In the genomic region with DNA sequence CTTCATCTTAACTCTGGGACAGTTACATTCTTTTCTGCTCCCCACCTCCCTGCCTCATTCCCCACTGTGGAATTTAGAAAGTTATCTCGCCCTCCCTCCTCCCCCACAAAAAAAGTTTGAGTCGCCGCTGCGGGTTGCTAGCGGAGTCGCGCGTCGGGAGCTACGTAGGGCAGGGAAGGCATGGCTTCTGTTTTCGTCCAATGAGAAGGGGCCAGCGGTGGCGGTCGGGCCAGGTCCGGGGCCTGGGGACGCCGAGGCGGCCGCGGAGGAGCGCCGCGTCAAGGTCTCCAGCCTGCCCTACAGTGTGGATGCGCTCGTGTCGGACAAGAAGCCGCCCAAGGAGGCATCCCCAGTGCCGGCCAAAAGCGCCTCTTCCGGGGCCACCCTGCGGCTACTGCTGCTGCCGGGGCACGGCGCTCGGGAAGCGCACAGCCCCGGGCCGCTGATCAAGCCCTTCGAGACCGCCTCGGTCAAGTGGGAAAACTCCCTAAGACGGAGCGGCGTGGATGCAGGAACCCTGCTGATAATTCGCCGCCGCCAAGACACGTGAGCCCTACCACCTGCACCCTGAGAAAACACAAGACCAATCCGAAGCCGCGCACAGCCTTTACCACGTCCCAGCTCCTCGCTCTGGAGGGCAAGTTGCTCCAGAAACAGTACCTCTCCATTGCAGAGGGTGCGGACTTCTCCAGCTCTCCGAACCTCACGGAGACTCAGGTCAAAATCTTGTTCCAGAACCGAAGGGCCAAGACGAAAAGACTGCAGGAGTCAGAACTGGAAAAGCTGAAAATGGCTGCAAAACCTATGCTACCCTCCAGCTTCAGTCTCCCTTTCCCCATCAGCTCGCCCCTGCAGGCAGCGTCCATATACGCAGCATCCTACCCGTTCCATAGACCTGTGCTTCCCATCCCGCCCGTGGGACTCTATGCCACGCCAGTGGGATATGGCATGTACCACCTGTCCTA, we compare ENCODE assay signal across 1 cellular context.
TF ChIP-seq lines count a peak whose summit lies in the region.

No MANE protein-coding gene starts in this region.

TF ChIP-seq in WTC11, 78 proteins besides CTCF, POLR2A, EP300 and RAD21 (continued from another document and continues in another):
- TF ChIP-seq ARID4B (CRISPR knock-in tag; IDR thresholded peaks at IDR 0.05; ENCODE audit: borderline replicate concordance) (peak; percentile 76; the same call in 1 of the 2 replicates), NR2C2 (CRISPR knock-in tag; IDR thresholded peaks at IDR 0.05) (no peak), NFE2L1 (CRISPR knock-in tag; IDR thresholded peaks at IDR 0.05) (peak; percentile 36; the same call in 1 of the 2 replicates), MYBL2 (CRISPR knock-in tag; IDR thresholded peaks at IDR 0.05) (peak; percentile 80), EMX1 (CRISPR knock-in tag; IDR thresholded peaks at IDR 0.05) (no peak), ETV6 (CRISPR knock-in tag; IDR thresholded peaks at IDR 0.05) (peak; percentile 75; the same call in 1 of the 2 replicates), ZNF425 (CRISPR knock-in tag; conservative IDR thresholded peaks at IDR 0.05) (no peak), CBFB (CRISPR knock-in tag; IDR thresholded peaks at IDR 0.05; ENCODE audit: low read depth) (no peak), GTF2I (CRISPR knock-in tag; conservative IDR thresholded peaks at IDR 0.05) (no peak), FOXP1 (CRISPR knock-in tag; IDR thresholded peaks at IDR 0.05; ENCODE audit: borderline replicate concordance) (peak; percentile 78), ATF2 (CRISPR knock-in tag; IDR thresholded peaks at IDR 0.05; ENCODE audit: borderline replicate concordance, low read depth) (no peak), ZNF121 (CRISPR knock-in tag; IDR thresholded peaks at IDR 0.05) (no peak), PREB (CRISPR knock-in tag; IDR thresholded peaks at IDR 0.05; ENCODE audit: borderline replicate concordance) (no peak), RELA (CRISPR knock-in tag; IDR thresholded peaks at IDR 0.05; ENCODE audit: borderline replicate concordance) (no peak), USF1 (CRISPR knock-in tag; IDR thresholded peaks at IDR 0.05) (peak; percentile 78), SP1 (CRISPR knock-in tag; conservative IDR thresholded peaks at IDR 0.05) (peak; percentile 47), IRF2 (CRISPR knock-in tag; IDR thresholded peaks at IDR 0.05; ENCODE audit: borderline replicate concordance, low read depth) (0 out of 2 replicates have a peak, but pooled peaks have one; percentile 35), NFATC4 (CRISPR knock-in tag; IDR thresholded peaks at IDR 0.05) (no peak), ZSCAN18 (CRISPR knock-in tag; IDR thresholded peaks at IDR 0.05) (no peak), MXD4 (CRISPR knock-in tag; IDR thresholded peaks at IDR 0.05; ENCODE audit: borderline replicate concordance) (no peak), ATF6 (CRISPR knock-in tag; IDR thresholded peaks at IDR 0.05) (no peak)
- TF ChIP-seq, protein P1, sequence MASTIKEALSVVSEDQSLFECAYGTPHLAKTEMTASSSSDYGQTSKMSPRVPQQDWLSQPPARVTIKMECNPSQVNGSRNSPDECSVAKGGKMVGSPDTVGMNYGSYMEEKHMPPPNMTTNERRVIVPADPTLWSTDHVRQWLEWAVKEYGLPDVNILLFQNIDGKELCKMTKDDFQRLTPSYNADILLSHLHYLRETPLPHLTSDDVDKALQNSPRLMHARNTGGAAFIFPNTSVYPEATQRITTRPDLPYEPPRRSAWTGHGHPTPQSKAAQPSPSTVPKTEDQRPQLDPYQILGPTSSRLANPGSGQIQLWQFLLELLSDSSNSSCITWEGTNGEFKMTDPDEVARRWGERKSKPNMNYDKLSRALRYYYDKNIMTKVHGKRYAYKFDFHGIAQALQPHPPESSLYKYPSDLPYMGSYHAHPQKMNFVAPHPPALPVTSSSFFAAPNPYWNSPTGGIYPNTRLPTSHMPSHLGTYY (CRISPR knock-in tag; IDR thresholded peaks at IDR 0.05), result 0 out of 2 replicates have a peak, but pooled peaks have one; percentile 11
- TF ChIP-seq, protein P2, sequence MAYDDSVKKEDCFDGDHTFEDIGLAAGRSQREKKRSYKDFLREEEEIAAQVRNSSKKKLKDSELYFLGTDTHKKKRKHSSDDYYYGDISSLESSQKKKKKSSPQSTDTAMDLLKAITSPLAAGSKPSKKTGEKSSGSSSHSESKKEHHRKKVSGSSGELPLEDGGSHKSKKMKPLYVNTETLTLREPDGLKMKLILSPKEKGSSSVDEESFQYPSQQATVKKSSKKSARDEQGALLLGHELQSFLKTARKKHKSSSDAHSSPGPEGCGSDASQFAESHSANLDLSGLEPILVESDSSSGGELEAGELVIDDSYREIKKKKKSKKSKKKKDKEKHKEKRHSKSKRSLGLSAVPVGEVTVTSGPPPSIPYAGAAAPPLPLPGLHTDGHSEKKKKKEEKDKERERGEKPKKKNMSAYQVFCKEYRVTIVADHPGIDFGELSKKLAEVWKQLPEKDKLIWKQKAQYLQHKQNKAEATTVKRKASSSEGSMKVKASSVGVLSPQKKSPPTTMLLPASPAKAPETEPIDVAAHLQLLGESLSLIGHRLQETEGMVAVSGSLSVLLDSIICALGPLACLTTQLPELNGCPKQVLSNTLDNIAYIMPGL (CRISPR knock-in tag; IDR thresholded peaks at IDR 0.05), result no peak
- TF ChIP-seq, protein P3, sequence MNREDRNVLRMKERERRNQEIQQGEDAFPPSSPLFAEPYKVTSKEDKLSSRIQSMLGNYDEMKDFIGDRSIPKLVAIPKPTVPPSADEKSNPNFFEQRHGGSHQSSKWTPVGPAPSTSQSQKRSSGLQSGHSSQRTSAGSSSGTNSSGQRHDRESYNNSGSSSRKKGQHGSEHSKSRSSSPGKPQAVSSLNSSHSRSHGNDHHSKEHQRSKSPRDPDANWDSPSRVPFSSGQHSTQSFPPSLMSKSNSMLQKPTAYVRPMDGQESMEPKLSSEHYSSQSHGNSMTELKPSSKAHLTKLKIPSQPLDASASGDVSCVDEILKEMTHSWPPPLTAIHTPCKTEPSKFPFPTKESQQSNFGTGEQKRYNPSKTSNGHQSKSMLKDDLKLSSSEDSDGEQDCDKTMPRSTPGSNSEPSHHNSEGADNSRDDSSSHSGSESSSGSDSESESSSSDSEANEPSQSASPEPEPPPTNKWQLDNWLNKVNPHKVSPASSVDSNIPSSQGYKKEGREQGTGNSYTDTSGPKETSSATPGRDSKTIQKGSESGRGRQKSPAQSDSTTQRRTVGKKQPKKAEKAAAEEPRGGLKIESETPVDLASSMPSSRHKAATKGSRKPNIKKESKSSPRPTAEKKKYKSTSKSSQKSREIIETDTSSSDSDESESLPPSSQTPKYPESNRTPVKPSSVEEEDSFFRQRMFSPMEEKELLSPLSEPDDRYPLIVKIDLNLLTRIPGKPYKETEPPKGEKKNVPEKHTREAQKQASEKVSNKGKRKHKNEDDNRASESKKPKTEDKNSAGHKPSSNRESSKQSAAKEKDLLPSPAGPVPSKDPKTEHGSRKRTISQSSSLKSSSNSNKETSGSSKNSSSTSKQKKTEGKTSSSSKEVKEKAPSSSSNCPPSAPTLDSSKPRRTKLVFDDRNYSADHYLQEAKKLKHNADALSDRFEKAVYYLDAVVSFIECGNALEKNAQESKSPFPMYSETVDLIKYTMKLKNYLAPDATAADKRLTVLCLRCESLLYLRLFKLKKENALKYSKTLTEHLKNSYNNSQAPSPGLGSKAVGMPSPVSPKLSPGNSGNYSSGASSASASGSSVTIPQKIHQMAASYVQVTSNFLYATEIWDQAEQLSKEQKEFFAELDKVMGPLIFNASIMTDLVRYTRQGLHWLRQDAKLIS (CRISPR knock-in tag; IDR thresholded peaks at IDR 0.05; ENCODE audit: borderline replicate concordance), result no peak
- TF ChIP-seq, protein P4, sequence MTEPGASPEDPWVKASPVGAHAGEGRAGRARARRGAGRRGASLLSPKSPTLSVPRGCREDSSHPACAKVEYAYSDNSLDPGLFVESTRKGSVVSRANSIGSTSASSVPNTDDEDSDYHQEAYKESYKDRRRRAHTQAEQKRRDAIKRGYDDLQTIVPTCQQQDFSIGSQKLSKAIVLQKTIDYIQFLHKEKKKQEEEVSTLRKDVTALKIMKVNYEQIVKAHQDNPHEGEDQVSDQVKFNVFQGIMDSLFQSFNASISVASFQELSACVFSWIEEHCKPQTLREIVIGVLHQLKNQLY (CRISPR knock-in tag; IDR thresholded peaks at IDR 0.05), result no peak
